22 cellular contexts compared by ENCODE assay signal in genomic region chr1:240192851-240193250, GRCh38.
A peak's percentile ranks its signal among the peaks of the same experiment; 100 is the strongest.
DNase-seq lines count a peak whose midpoint lies in the region; ATAC-seq, FAIRE-seq and TF ChIP-seq lines count a peak whose summit lies in the region.
"Had no signal": no experiment of that assay in that cellular context is flagged by ENCODE, and none has a peak within 500 bp of the region (broad histone marks: within the 10 kb centered on the region; RNA-seq: fewer than 3 reads in every experiment).

No MANE protein-coding gene starts in this region.

- H3K36me3 ChIP-seq in astrocyte (ENCODE audit: insufficient read depth, low read length) (no peaks in the 10 kb centered on the region), sigmoid colon (no peaks in the 10 kb centered on the region)
- H3K36me3 ChIP-seq: HAP-1 had no signal

- H3K9me3 Mint-ChIP-seq in astrocyte (ENCODE audit: unreplicated experiment) = no peaks in the 10 kb centered on the region
- H3K9me3 Mint-ChIP-seq in activated naive CD4-positive, alpha-beta T cell treated with anti-CD3 and anti-CD28 coated beads, Interleukin-2, amount 10 ng/mL, durations not matched to agents 7 days and 5 days = no peaks in the 10 kb centered on the region
- H3K9me3 Mint-ChIP-seq in chondrocyte (ENCODE audit: low read depth) = no peaks in the 10 kb centered on the region
- H3K9me3 Mint-ChIP-seq: CD4-positive, alpha-beta T cell had no signal

- H3K4me3 ChIP-seq in AG10803 (ENCODE audit: low read length) = no peak overlapping the region
- no peak overlapping the region for H3K4me3 ChIP-seq in astrocyte (ENCODE audit: insufficient read depth, low read depth, low read length)
- H3K4me3 ChIP-seq in sigmoid colon = no peak overlapping the region
- H3K4me3 ChIP-seq: HAP-1, K562 had no signal

- CTCF ChIA-PET in activated naive CD4-positive, alpha-beta T cell treated with anti-CD3 and anti-CD28 coated beads, Interleukin-2, amount 10 ng/mL, durations not matched to agents 7 days and 5 days (lab: Charles Lee) = no interaction called here

- no peaks in the 10 kb centered on the region for H3K36me3 Mint-ChIP-seq in astrocyte (ENCODE audit: low read depth, unreplicated experiment)
- H3K36me3 Mint-ChIP-seq in activated naive CD4-positive, alpha-beta T cell treated with anti-CD3 and anti-CD28 coated beads, Interleukin-2, amount 10 ng/mL, durations not matched to agents 7 days and 5 days = no peaks in the 10 kb centered on the region
- no peaks in the 10 kb centered on the region for H3K36me3 Mint-ChIP-seq in chondrocyte (ENCODE audit: low read depth)

- no peaks in the 10 kb centered on the region for H3K9me3 ChIP-seq in astrocyte (ENCODE audit: insufficient read depth, low read depth, low read length)
- no peaks in the 10 kb centered on the region for H3K9me3 ChIP-seq in sigmoid colon
- H3K9me3 ChIP-seq: Caco-2, HAP-1 had no signal

- H3K27me3 ChIP-seq in astrocyte (ENCODE audit: insufficient read depth, low read length) = no peaks in the 10 kb centered on the region
- H3K27me3 ChIP-seq in sigmoid colon = no peaks in the 10 kb centered on the region

- no peak for TF ChIP-seq EP300 in sigmoid colon (IDR thresholded peaks at IDR 0.05)

- DNase-seq in AG10803 (ENCODE audit: low read depth) (peak; percentile 73), astrocyte (ENCODE audit: low read depth) (no peak), fibroblast of peridontal ligament (ENCODE audit: extremely low read depth) (peak; percentile 26), sigmoid colon (no peak), chondrocyte (ENCODE audit: low spot score) (no peak)
- DNase-seq in activated naive CD4-positive, alpha-beta T cell treated with anti-CD3 and anti-CD28 coated beads, Interleukin-2, amount 10 ng/mL, durations not matched to agents 7 days and 5 days = no peak
- DNase-seq: 8988T; AML-193; Caco-2; CD4-positive, alpha-beta T cell; DMS153; DMS79; GDM1 had no signal

- ATAC-seq in GM19324 (IDR thresholded peaks at IDR 0.05; ENCODE audit: low FRiP score, unreplicated experiment) (no peak), GM19351 (IDR thresholded peaks at IDR 0.05; ENCODE audit: unreplicated experiment) (no peak)
- ATAC-seq: K562 had no signal

- intact Hi-C loops in sigmoid colon (cut with DNase I) = loop anchor here (5.0 to 10.0 kb wide), 2 partner anchors 144 to 332 kb away; no protein-coding TSS in a partner anchor

- no peak overlapping the region for H3K9ac ChIP-seq in astrocyte (ENCODE audit: low read length)

- H3K27ac Mint-ChIP-seq in astrocyte (ENCODE audit: unreplicated experiment) (no peak overlapping the region), chondrocyte (ENCODE audit: unreplicated experiment) (no peak overlapping the region)
- no peak overlapping the region for H3K27ac Mint-ChIP-seq in activated naive CD4-positive, alpha-beta T cell treated with anti-CD3 and anti-CD28 coated beads, Interleukin-2, amount 10 ng/mL, durations not matched to agents 7 days and 5 days
- H3K27ac Mint-ChIP-seq: CD4-positive, alpha-beta T cell had no signal

- no peak overlapping the region for H2AFZ ChIP-seq in astrocyte (ENCODE audit: low read depth, low read length)

- H3K4me1 Mint-ChIP-seq in astrocyte (ENCODE audit: low read depth, unreplicated experiment) = no peaks in the 10 kb centered on the region
- H3K4me1 Mint-ChIP-seq in activated naive CD4-positive, alpha-beta T cell treated with anti-CD3 and anti-CD28 coated beads, Interleukin-2, amount 10 ng/mL, durations not matched to agents 7 days and 5 days = no peaks in the 10 kb centered on the region
- H3K4me1 Mint-ChIP-seq in chondrocyte (ENCODE audit: low read depth) = peaks cover 28% of the 10 kb centered on the region

- peaks cover 2% of the 10 kb centered on the region for H3K4me1 ChIP-seq in astrocyte (ENCODE audit: insufficient read depth, low read length)
- peaks cover 0 to 57% (median 24%) of the 10 kb centered on the region in 4 donors for H3K4me1 ChIP-seq in sigmoid colon
- H3K4me1 ChIP-seq: HAP-1 had no signal

- no peaks in the 10 kb centered on the region for H3K79me2 ChIP-seq in astrocyte (ENCODE audit: insufficient read depth, low read length)

- FAIRE-seq in astrocyte (lab: Jason Lieb, UNC) = peak; percentile 26
- FAIRE-seq: GM12892, GM18507, H1, K562 had no signal

- H4K20me1 ChIP-seq in astrocyte (ENCODE audit: insufficient read depth, low read length) = no peaks in the 10 kb centered on the region

- H3K27me3 Mint-ChIP-seq in astrocyte (ENCODE audit: low read depth, unreplicated experiment) (no peaks in the 10 kb centered on the region), chondrocyte (ENCODE audit: low read depth) (no peaks in the 10 kb centered on the region)
- peaks cover 3% of the 10 kb centered on the region for H3K27me3 Mint-ChIP-seq in activated naive CD4-positive, alpha-beta T cell treated with anti-CD3 and anti-CD28 coated beads, Interleukin-2, amount 10 ng/mL, durations not matched to agents 7 days and 5 days

- WGBS in sigmoid colon, 2 donors = 65 to 83% methylated on average over 2 of the region's 2 CpGs

- no peak for TF ChIP-seq CTCF in AG10803 (conservative IDR thresholded peaks at IDR 0.05; ENCODE audit: low read length)
- TF ChIP-seq CTCF in astrocyte (IDR thresholded peaks at IDR 0.05; ENCODE audit: insufficient read depth, low read depth, low read length) = no peak
- TF ChIP-seq CTCF in sigmoid colon (IDR thresholded peaks at IDR 0.05) = no peak
- TF ChIP-seq CTCF in chondrocyte (IDR thresholded peaks at IDR 0.05) = no peak

- TF ChIP-seq POLR2A in sigmoid colon (IDR thresholded peaks at IDR 0.05) = no peak

- H3K27ac ChIP-seq in astrocyte (ENCODE audit: low read depth, low read length) (no peak overlapping the region), sigmoid colon (peak overlapping the region in 3 of 4 donors; percentile 73 to 78 (median 76))
- H3K27ac ChIP-seq: C4-2B, HL-60 had no signal

- H3K4me2 ChIP-seq in astrocyte (ENCODE audit: low read length) = no peak overlapping the region

- no peak overlapping the region for H3K4me3 Mint-ChIP-seq in astrocyte (ENCODE audit: unreplicated experiment)
- no peak overlapping the region for H3K4me3 Mint-ChIP-seq in activated naive CD4-positive, alpha-beta T cell treated with anti-CD3 and anti-CD28 coated beads, Interleukin-2, amount 10 ng/mL, durations not matched to agents 7 days and 5 days
- no peak overlapping the region for H3K4me3 Mint-ChIP-seq in chondrocyte (ENCODE audit: unreplicated experiment)
- H3K4me3 Mint-ChIP-seq: CD4-positive, alpha-beta T cell had no signal

Comparison
In these comparisons a context has a peak if more than half of its experiments do, and no peak if none do; other contexts are left out.
1. DNase-seq: peak in AG10803 (single experiment) and fibroblast of peridontal ligament (single experiment); none in astrocyte (single experiment), sigmoid colon (single experiment), activated naive CD4-positive, alpha-beta T cell treated with anti-CD3 and anti-CD28 coated beads, Interleukin-2, amount 10 ng/mL, durations not matched to agents 7 days and 5 days (single experiment) and chondrocyte (single experiment).